In genomic region chr4:76198411-76199237, GRCh38 we compare ENCODE assay signal across 1 cellular context.
A peak's percentile ranks its signal among the peaks of the same experiment; 100 is the strongest.
TF ChIP-seq lines count a peak whose summit lies in the region.

No MANE protein-coding gene starts in this region.

TF ChIP-seq in GM12878, 131 proteins besides CTCF, POLR2A, EP300 and RAD21 (continued from another document and continues in another):
- TF ChIP-seq ZBTB40 (IDR thresholded peaks at IDR 0.05; ENCODE audit: borderline replicate concordance) (no peak), SP1 (IDR thresholded peaks at IDR 0.05; ENCODE audit: low read depth, low read length) (peak; percentile 58), CUX1 (IDR thresholded peaks at IDR 0.05; ENCODE audit: insufficient replicate concordance, low read depth, low read length) (no peak), SKIL (IDR thresholded peaks at IDR 0.05; ENCODE audit: low read depth, poor library complexity, severe bottlenecking) (peak; percentile 94), RBBP5 (conservative IDR thresholded peaks at IDR 0.05) (no peak), EGR1 (IDR thresholded peaks at IDR 0.05; ENCODE audit: borderline replicate concordance in 1 of 2, low read depth in 2 of 2, low read length in 2 of 2) (peak in 1 of 2 experiments; percentile 85; a peak in 2 of 3 replicates), ETV6 (conservative IDR thresholded peaks at IDR 0.05 in 1 of 2, IDR thresholded peaks at IDR 0.05 in 1 of 2; ENCODE audit: borderline replicate concordance in 1 of 2, low read depth in 1 of 2) (peak in 1 of 2 experiments; percentile 62; a peak in 2 of 4 replicates), POU2F2 (IDR thresholded peaks at IDR 0.05; ENCODE audit: borderline replicate concordance, low read depth, low read length) (no peak), EED (IDR thresholded peaks at IDR 0.05; ENCODE audit: low read depth) (peak; percentile 89), HDGF (IDR thresholded peaks at IDR 0.05) (peak; percentile 59; the same call in 1 of the 2 replicates), TCF3 (IDR thresholded peaks at IDR 0.05; ENCODE audit: borderline replicate concordance, insufficient read depth, low read depth, low read length) (peak; percentile 92; the same call in 1 of the 2 replicates), SMAD1 (IDR thresholded peaks at IDR 0.05; ENCODE audit: low read depth, partially characterized antibody) (peak; percentile 98), FOXM1 (IDR thresholded peaks at IDR 0.05; ENCODE audit: low read depth, low read length) (peak; percentile 86), ZZZ3 (IDR thresholded peaks at IDR 0.05; ENCODE audit: control insufficient read depth, insufficient read length, low read depth) (no peak), MLLT1 (IDR thresholded peaks at IDR 0.05) (0 out of 2 replicates have a peak, but pooled peaks have one; percentile 29), ZNF592 (IDR thresholded peaks at IDR 0.05) (no peak), WRNIP1 (IDR thresholded peaks at IDR 0.05; ENCODE audit: borderline replicate concordance, low read depth, low read length) (no peak), CBX3 (IDR thresholded peaks at IDR 0.05; ENCODE audit: borderline replicate concordance, low read depth) (no peak), YY1 (IDR thresholded peaks at IDR 0.05; ENCODE audit: low read depth, low read length) (0 out of 2 replicates have a peak, but pooled peaks have one; percentile 11), RAD51 (IDR thresholded peaks at IDR 0.05) (peak; percentile 82), GABPA (IDR thresholded peaks at IDR 0.05; ENCODE audit: low read depth) (peak; percentile 47), MYB (IDR thresholded peaks at IDR 0.05; ENCODE audit: borderline replicate concordance, low read depth, low read length) (peak; percentile 76; the same call in 1 of the 2 replicates), ZBED1 (IDR thresholded peaks at IDR 0.05; ENCODE audit: borderline replicate concordance) (no peak), ZBTB4 (CRISPR knock-in tag; IDR thresholded peaks at IDR 0.05) (no peak), ZNF622 (IDR thresholded peaks at IDR 0.05) (no peak), RUNX3 (IDR thresholded peaks at IDR 0.05; ENCODE audit: low read length) (peak; percentile 84), NFIC (IDR thresholded peaks at IDR 0.05; ENCODE audit: low read depth, low read length) (peak; percentile 92), CREM (IDR thresholded peaks at IDR 0.05; ENCODE audit: low read depth) (peak; percentile 63; the same call in 1 of the 2 replicates), BCL11A (IDR thresholded peaks at IDR 0.05; ENCODE audit: low read depth, low read length) (peak; percentile 84), ZBTB33 (IDR thresholded peaks at IDR 0.05) (no peak)
